33 cellular contexts compared by ENCODE assay signal in the genomic region with DNA sequence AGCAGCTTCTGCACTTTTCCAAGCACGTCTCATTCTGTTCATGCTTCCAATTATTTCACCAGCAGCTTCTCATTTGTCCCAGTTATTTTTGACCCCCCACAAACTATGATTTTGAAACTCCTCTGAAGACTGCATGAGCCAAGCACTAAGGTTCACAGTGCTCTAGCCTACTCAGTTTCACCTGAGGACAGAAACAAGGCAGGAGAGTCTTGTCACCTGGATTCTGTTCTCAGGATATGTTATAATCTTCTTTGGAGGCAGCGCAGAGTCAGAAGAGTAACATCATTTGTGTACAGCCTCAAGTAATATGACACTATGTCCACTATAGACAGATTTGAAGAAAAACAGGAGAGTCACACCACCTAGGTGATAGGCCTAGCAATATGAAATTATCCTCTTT.
"Had no signal": no experiment of that assay in that cellular context is flagged by ENCODE, and none has a peak within 500 bp of the region (broad histone marks: within the 10 kb centered on the region; RNA-seq: fewer than 3 reads in every experiment).

No MANE protein-coding gene starts in this region.

- DNase-seq: Karpas-422, Kasumi-1, MG63, MM.1S, MV-4-11, NCI-H1048, NCI-H1092, NCI-H1092 treated with DMSO at 0.1 percent for 48 hours, NCI-H1105, NCI-H1105 treated with DMSO at 0.1 percent for 48 hours, NCI-H1417, NCI-H1417 treated with DMSO at 0.1 percent for 48 hours, NCI-H1436, NCI-H1436 treated with DMSO at 0.1 percent for 48 hours, NCI-H146, NCI-H1694, NCI-H1694 treated with DMSO at 0.1 percent for 48 hours, NCI-H187, NCI-H187 treated with DMSO at 0.1 percent for 48 hours, NCI-H1930, NCI-H2029, NCI-H2029 treated with DMSO at 0.1 percent for 48 hours, NCI-H2081, NCI-H2081 treated with DMSO at 0.1 percent for 48 hours, NCI-H2107, NCI-H2171, NCI-H2171 treated with DMSO at 0.1 percent for 48 hours, NCI-H2227 treated with DMSO at 0.1 percent for 48 hours, NCI-H345, NCI-H446, NCI-H446 treated with DMSO at 0.1 percent for 48 hours, NCI-H510A had no signal

- H3K27ac ChIP-seq: KMS-11 had no signal

- H3K27me3 ChIP-seq: MG63 had no signal

- H3K9me3 ChIP-seq: MG63 had no signal

- H3K4me3 ChIP-seq: MG63 had no signal

- H3K4me2 ChIP-seq: KMS-11 had no signal

- H3K36me3 ChIP-seq: MG63 had no signal
